Comparison of ENCODE assay signal across 26 cellular contexts in genomic region chr10:88209231-88209630, GRCh38.
"Had no signal": no experiment of that assay in that cellular context is flagged by ENCODE, and none has a peak within 500 bp of the region (broad histone marks: within the 10 kb centered on the region; RNA-seq: fewer than 3 reads in every experiment).

No MANE protein-coding gene starts in this region.

- DNase-seq: hypothalamus; immature natural killer cell; kidney; left colon; left lung; lower lobe of right lung; mammary epithelial cell; mesenchymal stem cell; naive thymus-derived CD8-positive, alpha-beta T cell; nucleus accumbens; pancreas; posterior cingulate gyrus; right lobe of liver; stimulated activated CD4-positive, alpha-beta T cell treated with anti-CD3 and anti-CD28 coated beads, Interleukin-1b, Interleukin-23, amount 100 ng/mL, for 48 hours; stimulated activated CD4-positive, alpha-beta T cell treated with anti-CD3 and anti-CD28 coated beads, Interleukin-2, amount 100 ng/mL, for 48 hours; stimulated activated CD4-positive, alpha-beta T cell treated with anti-CD3 and anti-CD28 coated beads, Interleukin-4, amount 100 ng/mL, for 4 hours; stimulated activated CD8-positive, alpha-beta memory T cell treated with anti-CD3 and anti-CD28 coated beads, Interleukin-4, amount 100 ng/mL, for 48 hours; stimulated activated naive CD4-positive, alpha-beta T cell treated with Interleukin-2 at 50 U/mL for 16 hours; stimulated activated naive CD8-positive, alpha-beta T cell treated with anti-CD3 and anti-CD28 coated beads, Interleukin-15, amount 100 ng/mL, for 72 hours; substantia nigra; transverse colon; upper lobe of left lung had no signal

- H3K27me3 ChIP-seq: left lung, pancreas, right atrium auricular region, right lobe of liver, transverse colon, upper lobe of left lung had no signal

- FAIRE-seq: islet of Langerhans, kidney, pancreas had no signal

- ATAC-seq: left colon; lower lobe of right lung; naive thymus-derived CD8-positive, alpha-beta T cell; pancreas; right lobe of liver; stimulated activated memory B cell treated with anti-CD40 and anti-IgM and Interleukin-4, amounts not matched to agents 10 μg/mL and 1 μg/mL and 100 μg/mL, for 72 hours; stimulated activated naive CD8-positive, alpha-beta T cell treated with anti-CD3 and anti-CD28 coated beads, Interleukin-15, amount 100 ng/mL, for 72 hours had no signal

- H3K36me3 ChIP-seq: left lung, lower lobe of right lung, pancreas, right atrium auricular region, right lobe of liver, transverse colon, upper lobe of left lung had no signal

- H3K4me3 ChIP-seq: left lung, lower lobe of right lung, pancreas, right atrium auricular region, right lobe of liver, smooth muscle cell, transverse colon, upper lobe of left lung had no signal

- H3K9me3 ChIP-seq: left lung, lower lobe of right lung, pancreas, right atrium auricular region, right lobe of liver, transverse colon, upper lobe of left lung had no signal

- H3K4me1 ChIP-seq: left lung, right atrium auricular region, transverse colon had no signal

- H3K27ac ChIP-seq: left lung, lower lobe of right lung, pancreas, right atrium auricular region, right lobe of liver, transverse colon, upper lobe of left lung had no signal
